23 cellular contexts compared by ENCODE assay signal in the genomic region with DNA sequence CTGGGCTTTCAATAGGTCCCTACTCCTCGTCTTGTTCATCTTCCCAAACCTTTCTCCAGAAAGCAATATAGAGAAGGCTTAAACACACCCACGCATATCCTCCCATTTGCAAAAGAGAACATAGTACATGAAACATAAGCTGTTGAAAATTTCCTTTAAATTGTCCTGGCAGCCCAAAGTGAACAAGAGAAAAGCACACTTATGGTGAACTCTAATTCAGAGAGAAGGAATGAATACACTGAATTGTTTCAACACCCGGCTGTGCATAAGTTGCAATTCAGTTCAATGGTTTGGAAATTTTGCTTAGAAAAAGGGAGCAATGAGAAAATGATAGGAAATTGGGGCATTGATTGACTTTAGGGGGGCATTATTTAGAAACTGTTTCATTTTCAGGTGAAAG.
DNase-seq lines count a peak whose midpoint lies in the region; ATAC-seq and TF ChIP-seq lines count a peak whose summit lies in the region.
"Had no signal": no experiment of that assay in that cellular context is flagged by ENCODE, and none has a peak within 500 bp of the region (broad histone marks: within the 10 kb centered on the region; RNA-seq: fewer than 3 reads in every experiment).

No MANE protein-coding gene starts in this region.

- H3K4me3 Mint-ChIP-seq in chondrocyte (ENCODE audit: unreplicated experiment) (no peak overlapping the region), type B pancreatic cell (no peak overlapping the region)
- H3K4me3 Mint-ChIP-seq: activated naive CD4-positive, alpha-beta T cell treated with anti-CD3 and anti-CD28 coated beads, Interleukin-2, amount 10 ng/mL, durations not matched to agents 7 days and 5 days; activated T-helper 1 cell treated with anti-CD3 and anti-CD28 coated beads, Interleukin-12 subunit alpha, Interleukin-12 subunit beta, Interleukin-2, Interleukin-4 antibody, amounts not matched to agents 30 ng/mL and 10 ng/mL and 1 ng/mL, durations not matched to agents 14 hours and 24 hours and 36 hours; natural killer cell treated with Interleukin-12 subunit alpha and Interleukin-12 subunit beta and Interleukin-15 and Interleukin-18, amount 100 ng/mL, for 72 hours had no signal

- TF ChIP-seq CTCF in heart right ventricle (IDR thresholded peaks at IDR 0.05): no peak
- TF ChIP-seq CTCF in chondrocyte (IDR thresholded peaks at IDR 0.05): no peak
- TF ChIP-seq CTCF in type B pancreatic cell (conservative IDR thresholded peaks at IDR 0.05): no peak

- no peak for DNase-seq in heart right ventricle
- DNase-seq in Right ventricle myocardium superior: no peak
- no peak for DNase-seq in chondrocyte (ENCODE audit: low spot score)
- DNase-seq in pons (ENCODE audit: low spot score): peak; percentile 17
- DNase-seq in type B pancreatic cell (ENCODE audit: extremely low spot score, unreplicated experiment): no peak
- DNase-seq in NCI-H1436 treated with DMSO at 0.1 percent for 48 hours (lab: John Stamatoyannopoulos, UW): no peak
- no peak for DNase-seq in dedifferentiated amniotic fluid mesenchymal stem cell (ENCODE audit: extremely low spot score)
- no peak for DNase-seq in Kasumi-1 (lab: John Stamatoyannopoulos, UW)
- DNase-seq: activated naive CD4-positive, alpha-beta T cell treated with anti-CD3 and anti-CD28 coated beads, Interleukin-2, amount 10 ng/mL, durations not matched to agents 7 days and 5 days; central memory CD4-positive, alpha-beta T cell; DND-41; left lung; NCI-H2081; NCI-H345; NCI-H748 treated with DMSO at 0.1 percent for 48 hours; RPMI8226; stimulated activated CD4-positive, alpha-beta T cell treated with anti-CD3 and anti-CD28 coated beads, Interleukin-1b, Interleukin-23, amount 100 ng/mL, for 48 hours; WERI-Rb-1 had no signal

- no peaks in the 10 kb centered on the region for H3K27me3 ChIP-seq in heart right ventricle
- H3K27me3 ChIP-seq: BLaER1, left lung had no signal

- no peaks in the 10 kb centered on the region for H3K9me3 Mint-ChIP-seq in chondrocyte (ENCODE audit: low read depth)
- H3K9me3 Mint-ChIP-seq in type B pancreatic cell: no peaks in the 10 kb centered on the region
- H3K9me3 Mint-ChIP-seq: activated naive CD4-positive, alpha-beta T cell treated with anti-CD3 and anti-CD28 coated beads, Interleukin-2, amount 10 ng/mL, durations not matched to agents 7 days and 5 days; activated T-helper 1 cell treated with anti-CD3 and anti-CD28 coated beads, Interleukin-12 subunit alpha, Interleukin-12 subunit beta, Interleukin-2, Interleukin-4 antibody, amounts not matched to agents 30 ng/mL and 10 ng/mL and 1 ng/mL, durations not matched to agents 14 hours and 24 hours and 36 hours; natural killer cell treated with Interleukin-12 subunit alpha and Interleukin-12 subunit beta and Interleukin-15 and Interleukin-18, amount 100 ng/mL, for 72 hours had no signal

- H3K36me3 Mint-ChIP-seq in chondrocyte (ENCODE audit: low read depth) (no peaks in the 10 kb centered on the region), type B pancreatic cell (no peaks in the 10 kb centered on the region)
- H3K36me3 Mint-ChIP-seq: activated naive CD4-positive, alpha-beta T cell treated with anti-CD3 and anti-CD28 coated beads, Interleukin-2, amount 10 ng/mL, durations not matched to agents 7 days and 5 days; natural killer cell treated with Interleukin-12 subunit alpha and Interleukin-12 subunit beta and Interleukin-15 and Interleukin-18, amount 100 ng/mL, for 72 hours had no signal

- peaks cover 0 to 82% (median 43%) of the 10 kb centered on the region in 9 donors for H3K4me1 ChIP-seq in heart right ventricle

- peak overlapping the region in 8 of 10 donors; percentile 9 to 69 (median 50) for H3K27ac ChIP-seq in heart right ventricle
- H3K27ac ChIP-seq: BLaER1, left lung, parathyroid adenoma, WERI-Rb-1 had no signal

- H3K27ac Mint-ChIP-seq in chondrocyte (ENCODE audit: unreplicated experiment) (peak overlapping the region; percentile 20), type B pancreatic cell (peak overlapping the region; percentile 2)
- H3K27ac Mint-ChIP-seq: activated naive CD4-positive, alpha-beta T cell treated with anti-CD3 and anti-CD28 coated beads, Interleukin-2, amount 10 ng/mL, durations not matched to agents 7 days and 5 days; activated T-helper 1 cell treated with anti-CD3 and anti-CD28 coated beads, Interleukin-12 subunit alpha, Interleukin-12 subunit beta, Interleukin-2, Interleukin-4 antibody, amounts not matched to agents 30 ng/mL and 10 ng/mL and 1 ng/mL, durations not matched to agents 14 hours and 24 hours and 36 hours; natural killer cell treated with Interleukin-12 subunit alpha and Interleukin-12 subunit beta and Interleukin-15 and Interleukin-18, amount 100 ng/mL, for 72 hours had no signal

- H3K4me1 Mint-ChIP-seq in chondrocyte (ENCODE audit: low read depth): peaks cover 54% of the 10 kb centered on the region
- H3K4me1 Mint-ChIP-seq in type B pancreatic cell (ENCODE audit: unreplicated experiment): peaks cover 8% of the 10 kb centered on the region

- no peaks in the 10 kb centered on the region for H3K9me3 ChIP-seq in heart right ventricle
- H3K9me3 ChIP-seq: BLaER1, left lung had no signal

- peaks cover 0 to 5% (median 0%) of the 10 kb centered on the region in 9 donors for H3K36me3 ChIP-seq in heart right ventricle
- H3K36me3 ChIP-seq: BLaER1, left lung, WERI-Rb-1 had no signal

- WGBS in heart right ventricle, 2 donors: 81 to 82% methylated on average over 3 of the region's 3 CpGs

- H3K4me3 ChIP-seq in heart right ventricle: no peak overlapping the region
- H3K4me3 ChIP-seq: BLaER1, GM12878, left lung had no signal

- no peak for ATAC-seq in heart right ventricle
- no peak for ATAC-seq in Right ventricle myocardium superior (ENCODE audit: poor library complexity)
- ATAC-seq: GM12878; natural killer cell treated with Interleukin-12 subunit alpha and Interleukin-12 subunit beta and Interleukin-15 and Interleukin-18, amount 100 ng/mL, for 72 hours had no signal

- no peaks in the 10 kb centered on the region for H3K27me3 Mint-ChIP-seq in chondrocyte (ENCODE audit: low read depth)
- no peaks in the 10 kb centered on the region for H3K27me3 Mint-ChIP-seq in type B pancreatic cell

- intact Hi-C loops in heart right ventricle (cut with DNase I): no loop called here
- intact Hi-C loops in Right ventricle myocardium superior (cut with DNase I): no loop called here
